Comparison of ENCODE assay signal across 7 cellular contexts in genomic region chr22:37894939-37895670, GRCh38. TPM values are rescaled to one million over a fixed set of nuclear protein-coding genes. Genes with fewer than 3 reads are reported as not detected.
A peak's percentile ranks its signal among the peaks of the same experiment; 100 is the strongest.
DNase-seq lines count a peak whose midpoint lies in the region; ATAC-seq, FAIRE-seq and TF ChIP-seq lines count a peak whose summit lies in the region.
"Had no signal": no experiment of that assay in that cellular context is flagged by ENCODE, and none has a peak within 500 bp of the region (broad histone marks: within the 10 kb centered on the region; RNA-seq: fewer than 3 reads in every experiment).

No MANE protein-coding gene starts in this region.

- H3K36me3 ChIP-seq in Panc1 (ENCODE audit: control insufficient read depth, insufficient read depth, low read length) (no peaks in the 10 kb centered on the region), endothelial cell of umbilical vein (ENCODE audit: control insufficient read depth in 2 of 2, extremely low read depth in 1 of 2, insufficient read depth in 2 of 2, low read length in 2 of 2) (no peaks in the 10 kb centered on the region)

- H3K4me1 Mint-ChIP-seq in stimulated activated naive B cell treated with anti-CD40 and anti-IgM and Interleukin-4, amounts not matched to agents 10 μg/mL and 1 μg/mL and 100 μg/mL, for 72 hours, result peaks cover 7 to 23% of the 10 kb centered on the region in 2 donors

- no peak overlapping the region for H3K4me3 Mint-ChIP-seq in stimulated activated naive B cell treated with anti-CD40 and anti-IgM and Interleukin-4, amounts not matched to agents 10 μg/mL and 1 μg/mL and 100 μg/mL, for 72 hours

- BruUV-seq in Panc1 (replicated peaks; lab: Mats Ljungman, UMichigan) (no TSS peak), endothelial cell of umbilical vein (replicated peaks; lab: Mats Ljungman, UMichigan) (no TSS peak)

- H3K79me2 ChIP-seq in endothelial cell of umbilical vein (ENCODE audit: control insufficient read depth, insufficient read depth, low read length), result no peaks in the 10 kb centered on the region

- dilution Hi-C loops in endothelial cell of umbilical vein (cut with MboI; ENCODE audit: extremely low pct_ligation_motif_present, low sequenced_read_pairs), result no loop called here

- intact Hi-C loops in Panc1 (cut with micrococcal nuclease; ENCODE audit: unreplicated experiment), result no loop called here
- intact Hi-C loops in endothelial cell of umbilical vein (cut with micrococcal nuclease), result no loop called here

- H3K9me3 Mint-ChIP-seq in stimulated activated naive B cell treated with anti-CD40 and anti-IgM and Interleukin-4, amounts not matched to agents 10 μg/mL and 1 μg/mL and 100 μg/mL, for 72 hours, result no peaks in the 10 kb centered on the region

- H3K4me3 ChIP-seq in Panc1 (ENCODE audit: low read depth in 2 of 2, low read length in 2 of 2) (no peak overlapping the region), endothelial cell of umbilical vein (replicated peaks in 1 of 3; ENCODE audit: insufficient read depth in 1 of 3, low read depth in 1 of 3, low read length in 3 of 3) (no peak overlapping the region)

- CTCF ChIA-PET in Panc1 (lab: Charles Lee), result no interaction called here
- CTCF ChIA-PET in endothelial cell of umbilical vein (lab: Charles Lee), result no interaction called here

- POLR2A ChIA-PET in Panc1 (lab: Charles Lee), result no interaction called here
- POLR2A ChIA-PET in endothelial cell of umbilical vein (lab: Charles Lee), result no interaction called here

- in situ Hi-C loops in Panc1 (cut with HindIII; ENCODE audit: low pct_unique_long_range_greater_than_20kb, low sequenced_read_pairs), result no loop called here

- H3K27ac Mint-ChIP-seq in stimulated activated naive B cell treated with anti-CD40 and anti-IgM and Interleukin-4, amounts not matched to agents 10 μg/mL and 1 μg/mL and 100 μg/mL, for 72 hours, result peak overlapping the region; percentile 56

- H3K9me1 ChIP-seq in endothelial cell of umbilical vein (replicated peaks; ENCODE audit: control insufficient read depth, extremely low read depth, insufficient read depth, low read length), result no peaks in the 10 kb centered on the region

- H3K27me3 ChIP-seq in Panc1 (ENCODE audit: control insufficient read depth, insufficient read depth, low read length) (no peaks in the 10 kb centered on the region), endothelial cell of umbilical vein (ENCODE audit: control insufficient read depth in 2 of 2, insufficient read depth in 2 of 2, low read length in 2 of 2) (no peaks in the 10 kb centered on the region)

- H3K27me3 Mint-ChIP-seq in stimulated activated naive B cell treated with anti-CD40 and anti-IgM and Interleukin-4, amounts not matched to agents 10 μg/mL and 1 μg/mL and 100 μg/mL, for 72 hours, result no peaks in the 10 kb centered on the region

- H3K36me3 Mint-ChIP-seq in stimulated activated naive B cell treated with anti-CD40 and anti-IgM and Interleukin-4, amounts not matched to agents 10 μg/mL and 1 μg/mL and 100 μg/mL, for 72 hours, result peaks cover 19 to 20% of the 10 kb centered on the region in 2 donors

- ATAC-seq in Panc1, result peak; percentile 42; the same call in 1 of the 2 replicates
- no peak for ATAC-seq in stimulated activated naive B cell treated with anti-CD40 and anti-IgM and Interleukin-4, amounts not matched to agents 10 μg/mL and 1 μg/mL and 100 μg/mL, for 72 hours (replicated peaks)

- TF ChIP-seq CTCF in Panc1 (IDR thresholded peaks at IDR 0.05) (no peak), endothelial cell of umbilical vein (IDR thresholded peaks at IDR 0.05; ENCODE audit: extremely low read depth in 1 of 2, insufficient read depth in 1 of 2, low read depth in 1 of 2, low read length in 2 of 2) (no peak)

- H3K9me3 ChIP-seq in Panc1 (ENCODE audit: control insufficient read depth, insufficient read depth, low read depth, low read length) (no peaks in the 10 kb centered on the region), endothelial cell of umbilical vein (replicated peaks; ENCODE audit: control insufficient read depth, insufficient read depth, low read length) (no peaks in the 10 kb centered on the region)

- FAIRE-seq in endothelial cell of umbilical vein (lab: Jason Lieb, UNC), result peak; percentile 56

- H3K4me2 ChIP-seq in endothelial cell of umbilical vein (ENCODE audit: insufficient read depth, low read length), result no peak overlapping the region

- H4K20me1 ChIP-seq in endothelial cell of umbilical vein (replicated peaks; ENCODE audit: control insufficient read depth, extremely low read depth, insufficient read depth, low read length), result no peaks in the 10 kb centered on the region

- H3K9ac ChIP-seq in endothelial cell of umbilical vein (replicated peaks; ENCODE audit: extremely low read depth, insufficient read depth, low read length), result no peak overlapping the region

- DNase-seq in Panc1 (ENCODE audit: low read depth, low spot score) (no peak), endothelial cell of umbilical vein (ENCODE audit: low read depth, low spot score) (no peak), DMS79 (lab: John Stamatoyannopoulos, UW) (no peak), NCI-H774 (lab: John Stamatoyannopoulos, UW) (no peak)
- DNase-seq in stimulated activated naive B cell treated with anti-CD40 and anti-IgM and Interleukin-4, amounts not matched to agents 10 μg/mL and 1 μg/mL and 100 μg/mL, for 72 hours, result no peak
- DNase-seq in stimulated activated naive CD4-positive, alpha-beta T cell (lab: John Stamatoyannopoulos, UW), result no peak
- DNase-seq: RPMI8226 had no signal

- peaks cover 26% of the 10 kb centered on the region for H3K4me1 ChIP-seq in Panc1 (ENCODE audit: control insufficient read depth, insufficient read depth, low read length)
- peaks cover 16% of the 10 kb centered on the region for H3K4me1 ChIP-seq in endothelial cell of umbilical vein (ENCODE audit: control insufficient read depth, extremely low read depth, insufficient read depth, low read length)

- TF ChIP-seq POLR2A in endothelial cell of umbilical vein (IDR thresholded peaks at IDR 0.05; ENCODE audit: low read depth, low read length), result no peak

- peak overlapping the region; percentile 64 for H3K27ac ChIP-seq in Panc1 (ENCODE audit: low read length)
- no peak overlapping the region for H3K27ac ChIP-seq in endothelial cell of umbilical vein (ENCODE audit: insufficient read depth, low read depth, low read length)

- no peak overlapping the region for H2AFZ ChIP-seq in endothelial cell of umbilical vein (ENCODE audit: low read depth, low read length)

RNA-seq across cellular contexts. Expression of gene MICALL1, which starts 11.0 kb away (rescaled TPM):
- total RNA-seq in Panc1 (2021; ENCODE audit: unreplicated experiment), result 34.5 TPM
- 40.3 TPM for polyA plus RNA-seq in Panc1 (2012; ENCODE audit: insufficient read length)
- 65.2 and 66.9 TPM in 2 replicates for total RNA-seq in endothelial cell of umbilical vein
- 23.9 and 30.5 TPM in 2 replicates for polyA plus RNA-seq in endothelial cell of umbilical vein
- 23.5 and 29.4 TPM in 2 replicates for polyA plus RNA-seq in endothelial cell of umbilical vein (2011; cell fraction: cytosol; rRNA removed)
- 29.8 and 31.4 TPM in 2 replicates for polyA plus RNA-seq in endothelial cell of umbilical vein (2011; cell fraction: nucleus; rRNA removed)
- 24.7 and 30.0 TPM in 2 replicates for polyA plus RNA-seq in endothelial cell of umbilical vein (2012)
- 40.6 and 41.1 TPM in 2 replicates for polyA minus RNA-seq in endothelial cell of umbilical vein
- 23.2 TPM for polyA minus RNA-seq in endothelial cell of umbilical vein (2011; cell fraction: cytosol; rRNA and poly(A)+ RNA removed)
- 18.3 and 29.6 TPM in 2 replicates for polyA minus RNA-seq in endothelial cell of umbilical vein (2011; cell fraction: nucleus; rRNA and poly(A)+ RNA removed)

RNA-seq across cellular contexts. Expression of gene EIF3L, which starts 45.9 kb away (rescaled TPM):
- total RNA-seq in Panc1 (2021; ENCODE audit: unreplicated experiment) (211 TPM), endothelial cell of umbilical vein (442 and 479 TPM in 2 replicates)
- polyA plus RNA-seq in Panc1 (2012; ENCODE audit: insufficient read length), result 226 TPM
- 601 and 647 TPM in 2 replicates for polyA plus RNA-seq in endothelial cell of umbilical vein
- polyA plus RNA-seq in endothelial cell of umbilical vein (2011; cell fraction: cytosol; rRNA removed), result 624 and 642 TPM in 2 replicates
- polyA plus RNA-seq in endothelial cell of umbilical vein (2011; cell fraction: nucleus; rRNA removed), result 261 and 274 TPM in 2 replicates
- 656 and 666 TPM in 2 replicates for polyA plus RNA-seq in endothelial cell of umbilical vein (2012)
- polyA minus RNA-seq in endothelial cell of umbilical vein, result 794 and 798 TPM in 2 replicates
- polyA minus RNA-seq in endothelial cell of umbilical vein (2011; cell fraction: cytosol; rRNA and poly(A)+ RNA removed), result 217 TPM
- 110 and 171 TPM in 2 replicates for polyA minus RNA-seq in endothelial cell of umbilical vein (2011; cell fraction: nucleus; rRNA and poly(A)+ RNA removed)

RNA-seq across cellular contexts. Expression of gene ANKRD54, which starts 51.0 kb away (rescaled TPM):
- 28.1 TPM for total RNA-seq in Panc1 (2021; ENCODE audit: unreplicated experiment)
- 37.0 TPM for polyA plus RNA-seq in Panc1 (2012; ENCODE audit: insufficient read length)
- total RNA-seq in endothelial cell of umbilical vein, result 25.5 and 26.0 TPM in 2 replicates
- 26.7 and 40.0 TPM in 2 replicates for polyA plus RNA-seq in endothelial cell of umbilical vein
- polyA plus RNA-seq in endothelial cell of umbilical vein (2011; cell fraction: cytosol; rRNA removed), result 25.3 and 27.1 TPM in 2 replicates
- 34.0 and 37.4 TPM in 2 replicates for polyA plus RNA-seq in endothelial cell of umbilical vein (2011; cell fraction: nucleus; rRNA removed)
- 14.4 and 16.2 TPM in 2 replicates for polyA plus RNA-seq in endothelial cell of umbilical vein (2012)
- 13.3 and 16.9 TPM in 2 replicates for polyA minus RNA-seq in endothelial cell of umbilical vein
- polyA minus RNA-seq in endothelial cell of umbilical vein (2011; cell fraction: cytosol; rRNA and poly(A)+ RNA removed), result 17.3 TPM
- 9.4 and 9.6 TPM in 2 replicates for polyA minus RNA-seq in endothelial cell of umbilical vein (2011; cell fraction: nucleus; rRNA and poly(A)+ RNA removed)

RNA-seq across cellular contexts. Expression of gene C22orf23, which starts 58.3 kb away (rescaled TPM):
- total RNA-seq in Panc1 (2021; ENCODE audit: unreplicated experiment) (0.49 TPM), endothelial cell of umbilical vein (0.44 and 0.46 TPM in 2 replicates)
- 2.5 TPM for polyA plus RNA-seq in Panc1 (2012; ENCODE audit: insufficient read length)
- 0.23 and 0.43 TPM in 2 replicates for polyA plus RNA-seq in endothelial cell of umbilical vein
- polyA plus RNA-seq in endothelial cell of umbilical vein (2011; cell fraction: cytosol; rRNA removed), result 0.30 and 0.34 TPM in 2 replicates
- polyA plus RNA-seq in endothelial cell of umbilical vein (2011; cell fraction: nucleus; rRNA removed), result 0.36 and 0.56 TPM in 2 replicates
- polyA plus RNA-seq in endothelial cell of umbilical vein (2012), result 0.65 and 0.78 TPM in 2 replicates
- polyA minus RNA-seq in endothelial cell of umbilical vein, result not detected in 2 replicates
- polyA minus RNA-seq in endothelial cell of umbilical vein (2011; cell fraction: cytosol; rRNA and poly(A)+ RNA removed), result not detected
- polyA minus RNA-seq in endothelial cell of umbilical vein (2011; cell fraction: nucleus; rRNA and poly(A)+ RNA removed), result not detected in 2 replicates

RNA-seq across cellular contexts. Expression of gene POLR2F, which starts 58.4 kb away (rescaled TPM):
- 89.7 TPM for total RNA-seq in Panc1 (2021; ENCODE audit: unreplicated experiment)
- polyA plus RNA-seq in Panc1 (2012; ENCODE audit: insufficient read length), result 141 TPM
- total RNA-seq in endothelial cell of umbilical vein, result 98.3 and 106 TPM in 2 replicates
- 112 and 133 TPM in 2 replicates for polyA plus RNA-seq in endothelial cell of umbilical vein
- polyA plus RNA-seq in endothelial cell of umbilical vein (2011; cell fraction: cytosol; rRNA removed), result 164 and 172 TPM in 2 replicates
- 54.0 and 58.7 TPM in 2 replicates for polyA plus RNA-seq in endothelial cell of umbilical vein (2011; cell fraction: nucleus; rRNA removed)
- 122 and 156 TPM in 2 replicates for polyA plus RNA-seq in endothelial cell of umbilical vein (2012)
- polyA minus RNA-seq in endothelial cell of umbilical vein, result 27.1 and 33.5 TPM in 2 replicates
- polyA minus RNA-seq in endothelial cell of umbilical vein (2011; cell fraction: cytosol; rRNA and poly(A)+ RNA removed), result 48.6 TPM
- 5.3 and 10.9 TPM in 2 replicates for polyA minus RNA-seq in endothelial cell of umbilical vein (2011; cell fraction: nucleus; rRNA and poly(A)+ RNA removed)
